In the genomic region with DNA sequence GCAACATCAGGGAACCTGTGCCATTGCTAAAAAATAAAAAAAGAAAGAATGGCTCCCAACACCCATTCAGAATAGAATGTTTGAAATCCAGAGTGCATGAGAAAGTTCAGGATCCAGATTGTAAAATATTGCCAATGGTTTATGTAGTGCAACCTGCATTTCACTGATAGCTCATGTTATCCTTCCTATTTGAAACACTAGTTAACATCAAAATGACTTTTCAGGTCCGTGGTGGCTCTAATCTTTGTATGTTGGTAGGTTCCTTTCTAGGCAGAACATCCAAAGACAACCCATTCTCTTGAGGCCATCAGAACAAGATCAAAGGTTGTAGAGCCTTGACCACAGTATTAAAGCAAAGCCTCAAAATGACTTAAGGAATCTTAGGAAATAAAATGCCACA, we compare ENCODE assay signal across 28 cellular contexts. TPM values are rescaled to one million over a fixed set of nuclear protein-coding genes. Genes with fewer than 3 reads are reported as not detected.
DNase-seq lines count a peak whose midpoint lies in the region; ATAC-seq and TF ChIP-seq lines count a peak whose summit lies in the region.
"Had no signal": no experiment of that assay in that cellular context is flagged by ENCODE, and none has a peak within 500 bp of the region (broad histone marks: within the 10 kb centered on the region; RNA-seq: fewer than 3 reads in every experiment).

No MANE protein-coding gene starts in this region.

- WGBS in spleen, 5 donors, result 22 to 60% (median 34%) methylated on average over 1 of the region's 1 CpG

- peaks cover 27% of the 10 kb centered on the region for H3K36me3 Mint-ChIP-seq in CD8-positive, alpha-beta T cell
- peaks cover 9% of the 10 kb centered on the region for H3K36me3 Mint-ChIP-seq in effector memory CD8-positive, alpha-beta T cell (ENCODE audit: insufficient read depth)
- H3K36me3 Mint-ChIP-seq in stimulated activated effector memory CD8-positive, alpha-beta T cell treated with anti-CD3 and anti-CD28 coated beads, Interleukin-12 subunit alpha, Interleukin-12 subunit beta, amount 100 ng/mL, for 72 hours, result peaks cover 4% of the 10 kb centered on the region
- H3K36me3 Mint-ChIP-seq: neural progenitor cell had no signal

- H3K27me3 Mint-ChIP-seq in CD8-positive, alpha-beta T cell (ENCODE audit: low read depth), result no peaks in the 10 kb centered on the region
- H3K27me3 Mint-ChIP-seq in effector memory CD8-positive, alpha-beta T cell, result no peaks in the 10 kb centered on the region
- H3K27me3 Mint-ChIP-seq: activated CD4-positive, alpha-beta memory T cell treated with anti-CD3 and anti-CD28 coated beads, Interleukin-2, amount 10 ng/mL, durations not matched to agents 7 days and 5 days; stimulated activated naive CD8-positive, alpha-beta T cell treated with anti-CD3 and anti-CD28 coated beads, Interleukin-15, amount 100 ng/mL, for 72 hours had no signal

- no peak for DNase-seq in CD8-positive, alpha-beta T cell
- DNase-seq in OCI-M1 (lab: John Stamatoyannopoulos, UW), result peak; percentile 89
- no peak for DNase-seq in effector memory CD8-positive, alpha-beta T cell
- no peak for DNase-seq in stimulated activated effector memory CD8-positive, alpha-beta T cell treated with anti-CD3 and anti-CD28 coated beads, Interleukin-12 subunit alpha, Interleukin-12 subunit beta, amount 100 ng/mL, for 72 hours (ENCODE audit: low spot score in 2 of 2)
- no peak for DNase-seq in spleen
- DNase-seq in sciatic nerve (ENCODE audit: low spot score), result no peak
- no peak for DNase-seq in NCI-H69 (lab: John Stamatoyannopoulos, UW)
- DNase-seq: activated CD4-positive, alpha-beta memory T cell treated with anti-CD3 and anti-CD28 coated beads, Interleukin-2, amount 10 ng/mL, durations not matched to agents 7 days and 5 days; activated CD8-positive, alpha-beta memory T cell treated with anti-CD3 and anti-CD28 coated beads, Interleukin-2, amount 50 U/mL, for 48 hours; activated naive CD4-positive, alpha-beta T cell treated with anti-CD3 and anti-CD28 coated beads, Interleukin-2, amount 50 U/mL, for 16 hours; brain microvascular endothelial cell; hypothalamus; MM.1S; NCI-H1417 treated with DMSO at 0.1 percent for 48 hours; NCI-H2029 treated with DMSO at 0.1 percent for 48 hours; NCI-H524; NK-92 treated with Interleukin-12 subunit alpha and Interleukin-12 subunit beta, amount 100 ng/mL, for 24 hours; pancreas; stimulated activated CD8-positive, alpha-beta memory T cell treated with anti-CD3 and anti-CD28 coated beads, Interleukin-4, amount 100 ng/mL, for 48 hours; stimulated activated naive CD8-positive, alpha-beta T cell treated with anti-CD3 and anti-CD28 coated beads, Interleukin-15, amount 100 ng/mL, for 72 hours; tibial artery had no signal

- H3K4me1 ChIP-seq in CD8-positive, alpha-beta T cell (ENCODE audit: insufficient read depth, low read length), result peaks cover 68% of the 10 kb centered on the region
- H3K4me1 ChIP-seq in spleen, result peaks cover 20 to 91% (median 62%) of the 10 kb centered on the region in 6 donors
- H3K4me1 ChIP-seq: tibial artery had no signal

- no peak for TF ChIP-seq CTCF in CD8-positive, alpha-beta T cell (IDR thresholded peaks at IDR 0.05)
- TF ChIP-seq CTCF in spleen (IDR thresholded peaks at IDR 0.05 in 8 of 11, conservative IDR thresholded peaks at IDR 0.05 in 3 of 11), result no peak

- POLR2A ChIA-PET in CD8-positive, alpha-beta T cell (lab: Charles Lee), result interaction anchor here (0.6 to 1.1 kb wide), 3 partner anchors 15 to 224 kb away, joined by 3 to 6 read pairs (median 4); no protein-coding TSS in a partner anchor

- no peak overlapping the region for H3K27ac ChIP-seq in CD8-positive, alpha-beta T cell (ENCODE audit: low read depth, low read length)
- H3K27ac ChIP-seq in spleen, result no peak overlapping the region
- H3K27ac ChIP-seq: brain microvascular endothelial cell, neural progenitor cell, pancreas, right atrium auricular region, tibial artery, vagina had no signal

- no peak for TF ChIP-seq POLR2A in spleen (IDR thresholded peaks at IDR 0.05)

- intact Hi-C loops in CD8-positive, alpha-beta T cell (cut with DNase I, micrococcal nuclease), result loop anchor here in 1 of 2 experiments (5.0 kb wide), 1 partner anchor 48 kb away; no protein-coding TSS in a partner anchor
- intact Hi-C loops in spleen (cut with DNase I; ENCODE audit: low total_unique reads), result no loop called here
- intact Hi-C loops in sciatic nerve (cut with DNase I), result no loop called here

- H3K4me3 Mint-ChIP-seq in CD8-positive, alpha-beta T cell, result no peak overlapping the region
- H3K4me3 Mint-ChIP-seq in effector memory CD8-positive, alpha-beta T cell, result peak overlapping the region; percentile 50 to 73
- peak overlapping the region; percentile 33 for H3K4me3 Mint-ChIP-seq in stimulated activated effector memory CD8-positive, alpha-beta T cell treated with anti-CD3 and anti-CD28 coated beads, Interleukin-12 subunit alpha, Interleukin-12 subunit beta, amount 100 ng/mL, for 72 hours
- H3K4me3 Mint-ChIP-seq: activated CD4-positive, alpha-beta memory T cell treated with anti-CD3 and anti-CD28 coated beads, Interleukin-2, amount 10 ng/mL, durations not matched to agents 7 days and 5 days; CD14-positive monocyte; neural progenitor cell had no signal

- no peak for ATAC-seq in CD8-positive, alpha-beta T cell
- ATAC-seq in effector memory CD8-positive, alpha-beta T cell (replicated peaks), result no peak
- ATAC-seq in stimulated activated effector memory CD8-positive, alpha-beta T cell treated with anti-CD3 and anti-CD28 coated beads, Interleukin-12 subunit alpha, Interleukin-12 subunit beta, amount 100 ng/mL, for 72 hours, result no peak
- no peak for ATAC-seq in sciatic nerve
- ATAC-seq: Right ventricle myocardium inferior, SK-N-SH treated with all-trans-retinoic acid at 6 μM for 48 hours had no signal

- peak overlapping the region; percentile 20 for H3K27ac Mint-ChIP-seq in CD8-positive, alpha-beta T cell
- H3K27ac Mint-ChIP-seq in effector memory CD8-positive, alpha-beta T cell, result peak overlapping the region; percentile 69 to 83
- H3K27ac Mint-ChIP-seq in stimulated activated effector memory CD8-positive, alpha-beta T cell treated with anti-CD3 and anti-CD28 coated beads, Interleukin-12 subunit alpha, Interleukin-12 subunit beta, amount 100 ng/mL, for 72 hours, result no peak overlapping the region
- H3K27ac Mint-ChIP-seq: activated CD4-positive, alpha-beta memory T cell treated with anti-CD3 and anti-CD28 coated beads, Interleukin-2, amount 10 ng/mL, durations not matched to agents 7 days and 5 days; activated T-helper 2 cell treated with anti-CD3 and anti-CD28 coated beads, Interferon-gamma antibody, Interleukin-2, Interleukin-4, amounts not matched to agents 10 μg/mL and 5 μg/mL and 100 μg/mL, durations not matched to agents 14 hours and 24 hours and 36 hours; neural progenitor cell had no signal

- CTCF ChIA-PET in CD8-positive, alpha-beta T cell (lab: Charles Lee), result no interaction called here

- no peaks in the 10 kb centered on the region for H3K36me3 ChIP-seq in CD8-positive, alpha-beta T cell (ENCODE audit: insufficient read depth, low read length)
- no peaks in the 10 kb centered on the region for H3K36me3 ChIP-seq in spleen
- H3K36me3 ChIP-seq: brain microvascular endothelial cell, neural progenitor cell, pancreas, right atrium auricular region, tibial artery, vagina had no signal

- peaks cover 92% of the 10 kb centered on the region for H3K4me1 Mint-ChIP-seq in CD8-positive, alpha-beta T cell (ENCODE audit: low read depth)
- peaks cover 52 to 87% of the 10 kb centered on the region in 2 donors for H3K4me1 Mint-ChIP-seq in effector memory CD8-positive, alpha-beta T cell (ENCODE audit: low read depth in 2 of 2)
- H3K4me1 Mint-ChIP-seq in stimulated activated effector memory CD8-positive, alpha-beta T cell treated with anti-CD3 and anti-CD28 coated beads, Interleukin-12 subunit alpha, Interleukin-12 subunit beta, amount 100 ng/mL, for 72 hours, result peaks cover 62% of the 10 kb centered on the region

- H3K9me3 Mint-ChIP-seq in CD8-positive, alpha-beta T cell, result no peaks in the 10 kb centered on the region
- H3K9me3 Mint-ChIP-seq in effector memory CD8-positive, alpha-beta T cell, result no peaks in the 10 kb centered on the region
- peaks cover 2% of the 10 kb centered on the region for H3K9me3 Mint-ChIP-seq in stimulated activated effector memory CD8-positive, alpha-beta T cell treated with anti-CD3 and anti-CD28 coated beads, Interleukin-12 subunit alpha, Interleukin-12 subunit beta, amount 100 ng/mL, for 72 hours
- H3K9me3 Mint-ChIP-seq: activated CD4-positive, alpha-beta memory T cell treated with anti-CD3 and anti-CD28 coated beads, Interleukin-2, amount 10 ng/mL, durations not matched to agents 7 days and 5 days; activated T-helper 2 cell treated with anti-CD3 and anti-CD28 coated beads, Interferon-gamma antibody, Interleukin-2, Interleukin-4, amounts not matched to agents 10 μg/mL and 5 μg/mL and 100 μg/mL, durations not matched to agents 14 hours and 24 hours and 36 hours; CD14-positive monocyte; neural progenitor cell; stimulated activated naive CD8-positive, alpha-beta T cell treated with anti-CD3 and anti-CD28 coated beads, Interleukin-15, amount 100 ng/mL, for 72 hours had no signal

- H3K9me3 ChIP-seq in CD8-positive, alpha-beta T cell (ENCODE audit: low read length), result no peaks in the 10 kb centered on the region
- H3K9me3 ChIP-seq in spleen, result peaks cover 0 to 8% (median 0%) of the 10 kb centered on the region in 8 donors
- H3K9me3 ChIP-seq: pancreas, right atrium auricular region, tibial artery, vagina had no signal

- H3K4me3 ChIP-seq in CD8-positive, alpha-beta T cell (ENCODE audit: low read depth, low read length), result no peak overlapping the region
- no peak overlapping the region for H3K4me3 ChIP-seq in spleen
- H3K4me3 ChIP-seq: neural progenitor cell, pancreas, right atrium auricular region, tibial artery, vagina had no signal

- H3K27me3 ChIP-seq in CD8-positive, alpha-beta T cell (ENCODE audit: insufficient read depth, low read length), result no peaks in the 10 kb centered on the region
- no peaks in the 10 kb centered on the region for H3K27me3 ChIP-seq in spleen (replicated peaks in 1 of 7)
- H3K27me3 ChIP-seq: brain microvascular endothelial cell, neural progenitor cell, pancreas, right atrium auricular region, tibial artery, vagina had no signal

RNA-seq across cellular contexts. Expression of a gene that starts 51.0 kb away (rescaled TPM):
- total RNA-seq in CD8-positive, alpha-beta T cell, result 10 to 100 TPM; 33.1 to 35.8 TPM
- total RNA-seq in spleen (10 to 100 TPM; 41.0 to 60.4 (median 48.0) TPM), sciatic nerve (33.5 TPM)
- polyA plus RNA-seq in spleen, result 1 to 10 TPM; 6.9 to 9.6 (median 7.3) TPM
